ENCODE assay signal across 24 cellular contexts in genomic region chr14:100803694-100804075, GRCh38. TPM values are rescaled to one million over a fixed set of nuclear protein-coding genes. Genes with fewer than 3 reads are reported as not detected.
"Had no signal": no experiment of that assay in that cellular context is flagged by ENCODE, and none has a peak within 500 bp of the region (broad histone marks: within the 10 kb centered on the region; RNA-seq: fewer than 3 reads in every experiment).

No MANE protein-coding gene starts in this region.

- H3K9ac ChIP-seq: neural progenitor cell had no signal

- ATAC-seq: left lung; pancreas; stimulated activated effector memory CD8-positive, alpha-beta T cell treated with anti-CD3 and anti-CD28 coated beads, Interleukin-12 subunit alpha, Interleukin-12 subunit beta, amount 100 ng/mL, for 72 hours had no signal

- DNase-seq: dermis blood vessel endothelial cell; effector memory CD4-positive, alpha-beta T cell; esophagus squamous epithelium; foreskin melanocyte; glutamatergic neuron; hypothalamus; immature natural killer cell; islet precursor cell; left lung; lower lobe of right lung; nucleus accumbens; pancreas; sigmoid colon; stimulated activated CD4-positive, alpha-beta T cell treated with anti-CD3 and anti-CD28 coated beads, Interleukin-2, amount 100 ng/mL, for 24 hours; stimulated activated CD4-positive, alpha-beta T cell treated with anti-CD3 and anti-CD28 coated beads, Interleukin-4, amount 100 ng/mL, for 24 hours; stimulated activated naive CD4-positive, alpha-beta T cell treated with Interleukin-2 at 50 U/mL for 16 hours; stomach; thyroid gland; trophoblast cell had no signal

- H3K4me2 ChIP-seq: neural progenitor cell had no signal

- H3K27ac ChIP-seq: coronary artery, esophagus squamous epithelium, left lung, lower lobe of right lung, neural progenitor cell, pancreas, right atrium auricular region, sigmoid colon, stomach, thyroid gland had no signal

- FAIRE-seq: endothelial cell of umbilical vein, pancreas had no signal

- H3K9me3 ChIP-seq: pancreas, thyroid gland had no signal

- H3K4me3 ChIP-seq: coronary artery, esophagus squamous epithelium, left lung, lower lobe of right lung, neural progenitor cell, pancreas, right atrium auricular region, sigmoid colon, stomach, thyroid gland had no signal

- H3K4me1 ChIP-seq: esophagus squamous epithelium, left lung, lower lobe of right lung, pancreas, right atrium auricular region, sigmoid colon, stomach, thyroid gland had no signal

- H2AFZ ChIP-seq: neural progenitor cell had no signal

- H3K27me3 ChIP-seq: neural progenitor cell, pancreas, right atrium auricular region, thyroid gland had no signal

- H3K36me3 ChIP-seq: esophagus squamous epithelium, left lung, lower lobe of right lung, neural progenitor cell, pancreas, right atrium auricular region, sigmoid colon, stomach, thyroid gland had no signal

RNA-seq across cellular contexts. Expression of gene MEG3, which starts 22.2 kb away (rescaled TPM):
- polyA plus RNA-seq: immature natural killer cell had no signal
